9 cellular contexts compared by ENCODE assay signal in genomic region chr1:111192643-111193519, GRCh38. TPM values are rescaled to one million over a fixed set of nuclear protein-coding genes. Genes with fewer than 3 reads are reported as not detected.
DNase-seq lines count a peak whose midpoint lies in the region; ATAC-seq, FAIRE-seq and TF ChIP-seq lines count a peak whose summit lies in the region.
"Had no signal": no experiment of that assay in that cellular context is flagged by ENCODE, and none has a peak within 500 bp of the region (broad histone marks: within the 10 kb centered on the region; RNA-seq: fewer than 3 reads in every experiment).

No MANE protein-coding gene starts in this region.

- RAD21 ChIA-PET in GM12878 (lab: Charles Lee; ENCODE audit: unreplicated experiment): interaction anchor here (0.7 to 15.0 kb wide), 12 partner anchors 9 to 65 kb away, joined by 3 to 542 read pairs (median 4); partner anchors contain the start of genes CEPT1 and DRAM2

- H4K20me1 ChIP-seq in GM12878 (ENCODE audit: control insufficient read depth, insufficient read depth): no peaks in the 10 kb centered on the region

- DNase-seq in CD4-positive, alpha-beta memory T cell: peak in 1 of 5 donors; percentile 64
- DNase-seq in GM12878 (ENCODE audit: low read depth, low spot score) (no peak), midbrain (lab: John Stamatoyannopoulos, UW) (peak; percentile 23), A673 (ENCODE audit: low spot score) (no peak), frontal cortex (ENCODE audit: low spot score in 2 of 2) (no peak), dorsolateral prefrontal cortex (no peak), DMS 273 (lab: John Stamatoyannopoulos, UW; ENCODE audit: unreplicated experiment) (no peak)
- DNase-seq: effector CD4-positive, alpha-beta T cell had no signal

- H3K9me3 ChIP-seq in CD4-positive, alpha-beta memory T cell (ENCODE audit: control insufficient read depth in 1 of 2, low read length in 2 of 2): no peaks in the 10 kb centered on the region
- no peaks in the 10 kb centered on the region for H3K9me3 ChIP-seq in GM12878 (replicated peaks; ENCODE audit: control insufficient read depth, insufficient read depth, low read length)
- no peaks in the 10 kb centered on the region for H3K9me3 ChIP-seq in A673 (ENCODE audit: low read depth, low read length, poor library complexity, severe bottlenecking)

- TF ChIP-seq POLR2A in GM12878 (IDR thresholded peaks at IDR 0.05; ENCODE audit: low read depth, low read length): no peak

- intact Hi-C loops in CD4-positive, alpha-beta memory T cell (cut with micrococcal nuclease): no loop called here
- intact Hi-C loops in GM12878 (cut with micrococcal nuclease; ENCODE audit: unreplicated experiment) (loop anchor here (5.0 kb wide), 1 partner anchor 46 kb away; no protein-coding TSS in a partner anchor), A673 (cut with micrococcal nuclease; ENCODE audit: unreplicated experiment) (no loop called here), dorsolateral prefrontal cortex (cut with DNase I) (no loop called here)

- H3K4me1 ChIP-seq in CD4-positive, alpha-beta memory T cell (ENCODE audit: insufficient read depth, low read length): peaks cover 100% of the 10 kb centered on the region
- H3K4me1 ChIP-seq in GM12878 (ENCODE audit: control insufficient read depth, insufficient read depth, low read length): peaks cover 35% of the 10 kb centered on the region
- no peaks in the 10 kb centered on the region for H3K4me1 ChIP-seq in A673 (ENCODE audit: insufficient read depth, low read length, poor library complexity, severe bottlenecking)

- POLR2A ChIA-PET in CD4-positive, alpha-beta memory T cell (lab: Charles Lee; ENCODE audit: partially characterized antibody): interaction anchor here (0.6 to 18.1 kb wide), 9 partner anchors 7 to 284 kb away, joined by 3 to 1434 read pairs (median 4); partner anchors contain the start of genes CHI3L2 and DENND2D
- POLR2A ChIA-PET in GM12878 (lab: Charles Lee) (interaction anchor here (1.0 to 12.8 kb wide), 11 partner anchors 9 to 66 kb away, joined by 3 to 371 read pairs (median 4); no protein-coding TSS in a partner anchor), A673 (lab: Charles Lee; ENCODE audit: low non-redundant PET) (no interaction called here)

- peak overlapping the region; percentile 95 to 98 (median 97) for H3K27ac Mint-ChIP-seq in CD4-positive, alpha-beta memory T cell

- no peak overlapping the region for H3K4me3 ChIP-seq in CD4-positive, alpha-beta memory T cell (ENCODE audit: low read length in 2 of 2)
- H3K4me3 ChIP-seq in GM12878: peak overlapping the region; percentile 50
- H3K4me3 ChIP-seq in A673 (ENCODE audit: low read depth, low read length, poor library complexity, severe bottlenecking): no peak overlapping the region
- H3K4me3 ChIP-seq in dorsolateral prefrontal cortex: peak overlapping the region in 1 of 59 donors; percentile 13

- BruUV-seq in GM12878 (replicated peaks; lab: Mats Ljungman, UMichigan) (TSS peak; percentile 59), A673 (replicated peaks; lab: Mats Ljungman, UMichigan) (no TSS peak)

- SMC1A ChIA-PET in GM12878 (lab: Charles Lee; ENCODE audit: uncharacterized antibody, unreplicated experiment): interaction anchor here (0.9 to 8.3 kb wide), 19 partner anchors 8 to 162 kb away, joined by 3 to 105 read pairs (median 8); partner anchors contain the start of genes CEPT1 and DRAM2

- H3K9me3 Mint-ChIP-seq in CD4-positive, alpha-beta memory T cell: no peaks in the 10 kb centered on the region

- 8% methylated on average over 10 of the region's 10 CpGs for WGBS in GM12878 (ENCODE audit: insufficient coverage, insufficient replicate concordance, low lambda C conversion rate, missing lambda C conversion rate)

- peak overlapping the region; percentile 32 to 100 (median 99) for H3K4me3 Mint-ChIP-seq in CD4-positive, alpha-beta memory T cell

- H3K27me3 ChIP-seq in CD4-positive, alpha-beta memory T cell (ENCODE audit: insufficient read depth, low read length): no peaks in the 10 kb centered on the region
- no peaks in the 10 kb centered on the region for H3K27me3 ChIP-seq in GM12878 (replicated peaks in 1 of 2; ENCODE audit: control insufficient read depth in 2 of 2, insufficient read depth in 2 of 2, low read length in 1 of 2)
- H3K27me3 ChIP-seq in A673 (replicated peaks; ENCODE audit: insufficient read depth, low read depth, low read length, poor library complexity): no peaks in the 10 kb centered on the region
- H3K27me3 ChIP-seq in dorsolateral prefrontal cortex: no peaks in the 10 kb centered on the region

- no peak for TF ChIP-seq RAD21 in GM12878 (IDR thresholded peaks at IDR 0.05; ENCODE audit: insufficient read depth, low read depth, low read length)

- no peak for TF ChIP-seq CTCF in GM12878 (IDR thresholded peaks at IDR 0.05 in 2 of 3, conservative IDR thresholded peaks at IDR 0.05 in 1 of 3; ENCODE audit: control insufficient read depth in 2 of 3, extremely low read depth in 1 of 3, insufficient read depth in 1 of 3, low read depth in 3 of 3, low read length in 3 of 3)
- TF ChIP-seq CTCF in A673 (conservative IDR thresholded peaks at IDR 0.05; ENCODE audit: low read depth, low read length): no peak
- no peak for TF ChIP-seq CTCF in dorsolateral prefrontal cortex (IDR thresholded peaks at IDR 0.05 in 54 of 56, conservative IDR thresholded peaks at IDR 0.05 in 2 of 56; ENCODE audit: low read depth in 1 of 56, partially characterized antibody in 56 of 56)

- peaks cover 98% of the 10 kb centered on the region for H3K36me3 ChIP-seq in CD4-positive, alpha-beta memory T cell (ENCODE audit: insufficient read depth, low read length)
- H3K36me3 ChIP-seq in GM12878 (ENCODE audit: control insufficient read depth in 2 of 2, insufficient read depth in 2 of 2, low read length in 1 of 2): peaks cover 25 to 52% of the 10 kb centered on the region in 2 experiments
- H3K36me3 ChIP-seq in A673 (ENCODE audit: insufficient read depth, low read length, poor library complexity, severe bottlenecking): no peaks in the 10 kb centered on the region

- FAIRE-seq in GM12878 (lab: Jason Lieb, UNC): no peak
- FAIRE-seq in frontal cortex (lab: Jason Lieb, UNC): no peak

- TF ChIP-seq EP300 in GM12878 (IDR thresholded peaks at IDR 0.05; ENCODE audit: borderline replicate concordance in 1 of 2, control insufficient read depth in 1 of 2, low read depth in 2 of 2, low read length in 2 of 2): peak in 1 of 2 experiments; percentile 26; a peak in 1 of 4 replicates

- peaks cover 84 to 100% (median 95%) of the 10 kb centered on the region in 4 donors for H3K4me1 Mint-ChIP-seq in CD4-positive, alpha-beta memory T cell

- peak overlapping the region; percentile 46 for H3K9ac ChIP-seq in GM12878 (ENCODE audit: control insufficient read depth, insufficient read depth, low read length)

- no peak overlapping the region for H2AFZ ChIP-seq in GM12878 (ENCODE audit: control insufficient read depth, low read depth, low read length)

- in situ Hi-C loops in GM12878 (cut with MboI): no loop called here

- H3K79me2 ChIP-seq in GM12878 (ENCODE audit: control insufficient read depth, insufficient read depth, low read length): peaks cover 61% of the 10 kb centered on the region

- peak; percentile 48 for ATAC-seq in HG03432 (IDR thresholded peaks at IDR 0.05; ENCODE audit: unreplicated experiment)
- peak; percentile 44 for ATAC-seq in GM12878

- peaks cover 98% of the 10 kb centered on the region in 2 donors for H3K36me3 Mint-ChIP-seq in CD4-positive, alpha-beta memory T cell

- H3K4me2 ChIP-seq in GM12878 (ENCODE audit: control insufficient read depth, insufficient read depth): peak overlapping the region; percentile 61

- peak overlapping the region; percentile 84 for H3K27ac ChIP-seq in CD4-positive, alpha-beta memory T cell (ENCODE audit: low read depth, low read length)
- H3K27ac ChIP-seq in GM12878 (ENCODE audit: control insufficient read depth, insufficient read depth): peak overlapping the region; percentile 92
- H3K27ac ChIP-seq in A673 (ENCODE audit: low read depth, low read length, poor library complexity, severe bottlenecking): no peak overlapping the region
- peak overlapping the region in 7 of 59 donors; percentile 18 to 66 (median 37) for H3K27ac ChIP-seq in dorsolateral prefrontal cortex

- CTCF ChIA-PET in CD4-positive, alpha-beta memory T cell (lab: Charles Lee; ENCODE audit: partially characterized antibody): interaction anchor here (0.7 to 19.0 kb wide), 7 partner anchors 9 to 209 kb away, joined by 3 to 623 read pairs (median 3); partner anchors contain the start of gene CHI3L2
- CTCF ChIA-PET in GM12878 (lab: Yijun Ruan, JAX) (interaction anchor here (0.8 to 14.9 kb wide), 9 partner anchors 8 to 207 kb away, joined by 3 to 239 read pairs (median 5); no protein-coding TSS in a partner anchor), A673 (lab: Charles Lee) (no interaction called here)

- H3K27me3 Mint-ChIP-seq in CD4-positive, alpha-beta memory T cell: no peaks in the 10 kb centered on the region

RNA-seq across cellular contexts. Expression of gene DENND2D, which starts 7.6 kb away (rescaled TPM):
- total RNA-seq in CD4-positive, alpha-beta memory T cell: 100 to 1,000 TPM; 284 TPM
- polyA plus RNA-seq in CD4-positive, alpha-beta memory T cell: 100 to 1,000 TPM; 125 to 221 TPM
- 483 and 497 TPM in 2 replicates for total RNA-seq in GM12878 (2013; cell fraction: nucleolus; rRNA removed)
- 164 and 170 TPM in 2 replicates for total RNA-seq in GM12878 (2014; rRNA removed)
- 187 and 196 TPM in 2 replicates for total RNA-seq in GM12878 (2014; rRNA removed; fragmentation: Illumina TruSeq; extraction: Trizol)
- total RNA-seq in GM12878 (2021): 164 and 166 TPM in 2 replicates
- polyA plus RNA-seq in GM12878 (2011; ENCODE audit: low read depth): 73.7 TPM
- polyA plus RNA-seq in GM12878 (2011; rRNA removed): 299 and 375 TPM in 2 replicates
- polyA plus RNA-seq in GM12878 (2011; cell fraction: cytosol; rRNA removed): 278 and 313 TPM in 2 replicates
- 458 and 613 TPM in 2 replicates for polyA plus RNA-seq in GM12878 (2011; cell fraction: nucleus; rRNA removed)
- polyA plus RNA-seq in GM12878 (2012): 75.3 and 147 TPM in 2 replicates
- 193 and 221 TPM in 2 replicates for polyA plus RNA-seq in GM12878 (2014; fragmentation: Illumina TruSeq; extraction: Trizol)
- 100 to 1,000 TPM; 149 to 200 TPM for polyA plus RNA-seq in GM12878 (2014; fragmentation: Nextera tagmentation; extraction: Ambion mirVana)
- 149 and 157 TPM in 2 replicates for polyA plus RNA-seq in GM12878 (2014; rRNA removed)
- polyA plus RNA-seq in GM12878 (2016; fragmentation: Nextera tagmentation; extraction: Ambion mirVana): 100 to 1,000 TPM; 162 to 179 TPM
- 404 and 526 TPM in 2 replicates for polyA minus RNA-seq in GM12878 (2011; rRNA and poly(A)+ RNA removed)
- 128 and 168 TPM in 2 replicates for polyA minus RNA-seq in GM12878 (2011; cell fraction: cytosol; rRNA and poly(A)+ RNA removed)
- polyA minus RNA-seq in GM12878 (2011; cell fraction: nucleus; rRNA and poly(A)+ RNA removed): 708 and 882 TPM in 2 replicates
- not detected in 2 replicates for total RNA-seq in A673 (2021)
- total RNA-seq in frontal cortex: 1.2 TPM
- total RNA-seq in dorsolateral prefrontal cortex: 10 to 100 TPM in 2 of 120 experiments, 1 to 10 TPM in 117, under 1 TPM in 1; 0.76 to 13.9 (median 3.6) TPM

RNA-seq across cellular contexts. Expression of gene CHI3L2, which starts 34.6 kb away (rescaled TPM):
- 1 to 10 TPM; 1.7 to 1.9 TPM for total RNA-seq in CD4-positive, alpha-beta memory T cell
- polyA plus RNA-seq in CD4-positive, alpha-beta memory T cell: 10 to 100 TPM; 15.6 to 18.2 TPM
- total RNA-seq in GM12878 (2013; cell fraction: nucleolus; rRNA removed): 87.3 and 102 TPM in 2 replicates
- 92.1 and 115 TPM in 2 replicates for total RNA-seq in GM12878 (2014; rRNA removed)
- total RNA-seq in GM12878 (2014; rRNA removed; fragmentation: Illumina TruSeq; extraction: Trizol): 88.8 and 105 TPM in 2 replicates
- 72.1 and 95.0 TPM in 2 replicates for total RNA-seq in GM12878 (2021)
- polyA plus RNA-seq in GM12878 (2011; ENCODE audit: low read depth): 120 TPM
- polyA plus RNA-seq in GM12878 (2011; rRNA removed): 508 and 715 TPM in 2 replicates
- polyA plus RNA-seq in GM12878 (2011; cell fraction: cytosol; rRNA removed): 197 and 261 TPM in 2 replicates
- polyA plus RNA-seq in GM12878 (2011; cell fraction: nucleus; rRNA removed): 117 and 171 TPM in 2 replicates
- 69.1 and 111 TPM in 2 replicates for polyA plus RNA-seq in GM12878 (2012)
- 124 and 170 TPM in 2 replicates for polyA plus RNA-seq in GM12878 (2014; fragmentation: Illumina TruSeq; extraction: Trizol)
- polyA plus RNA-seq in GM12878 (2014; fragmentation: Nextera tagmentation; extraction: Ambion mirVana): 100 to 1,000 TPM; 151 to 216 TPM
- polyA plus RNA-seq in GM12878 (2014; rRNA removed): 73.5 and 105 TPM in 2 replicates
- 10 to 100 TPM; 37.1 to 39.3 TPM for polyA plus RNA-seq in GM12878 (2016; fragmentation: Nextera tagmentation; extraction: Ambion mirVana)
- 176 and 187 TPM in 2 replicates for polyA minus RNA-seq in GM12878 (2011; rRNA and poly(A)+ RNA removed)
- polyA minus RNA-seq in GM12878 (2011; cell fraction: cytosol; rRNA and poly(A)+ RNA removed): 36.6 and 47.4 TPM in 2 replicates
- polyA minus RNA-seq in GM12878 (2011; cell fraction: nucleus; rRNA and poly(A)+ RNA removed): 123 and 150 TPM in 2 replicates
- not detected in 2 replicates for total RNA-seq in A673 (2021)
- 0.41 TPM for total RNA-seq in frontal cortex
- 100 to 1,000 TPM in 2 of 120 experiments, 10 to 100 TPM in 44, 1 to 10 TPM in 66, under 1 TPM in 6, not detected in 2; 0.59 to 922 (median 7.4) TPM for total RNA-seq in dorsolateral prefrontal cortex

RNA-seq across cellular contexts. Expression of gene CEPT1, which starts 52.9 kb away (rescaled TPM):
- total RNA-seq in CD4-positive, alpha-beta memory T cell: 10 to 100 TPM; 49.1 to 49.6 TPM
- 10 to 100 TPM; 18.4 to 33.3 TPM for polyA plus RNA-seq in CD4-positive, alpha-beta memory T cell
- 342 and 348 TPM in 2 replicates for total RNA-seq in GM12878 (2013; cell fraction: nucleolus; rRNA removed)
- total RNA-seq in GM12878 (2014; rRNA removed): 56.0 and 70.0 TPM in 2 replicates
- total RNA-seq in GM12878 (2014; rRNA removed; fragmentation: Illumina TruSeq; extraction: Trizol): 67.5 and 68.8 TPM in 2 replicates
- total RNA-seq in GM12878 (2021): 51.8 and 53.6 TPM in 2 replicates
- 23.6 TPM for polyA plus RNA-seq in GM12878 (2011; ENCODE audit: low read depth)
- 77.9 and 125 TPM in 2 replicates for polyA plus RNA-seq in GM12878 (2011; rRNA removed)
- polyA plus RNA-seq in GM12878 (2011; cell fraction: cytosol; rRNA removed): 25.7 and 33.4 TPM in 2 replicates
- 40.1 and 49.8 TPM in 2 replicates for polyA plus RNA-seq in GM12878 (2011; cell fraction: nucleus; rRNA removed)
- polyA plus RNA-seq in GM12878 (2012): 31.1 and 54.5 TPM in 2 replicates
- 60.1 and 83.5 TPM in 2 replicates for polyA plus RNA-seq in GM12878 (2014; fragmentation: Illumina TruSeq; extraction: Trizol)
- polyA plus RNA-seq in GM12878 (2014; fragmentation: Nextera tagmentation; extraction: Ambion mirVana): 10 to 100 TPM; 29.4 to 55.5 TPM
- polyA plus RNA-seq in GM12878 (2014; rRNA removed): 42.4 and 52.7 TPM in 2 replicates
- polyA plus RNA-seq in GM12878 (2016; fragmentation: Nextera tagmentation; extraction: Ambion mirVana): 10 to 100 TPM; 53.1 to 54.1 TPM
- polyA minus RNA-seq in GM12878 (2011; rRNA and poly(A)+ RNA removed): 71.9 and 97.9 TPM in 2 replicates
- 19.6 and 21.8 TPM in 2 replicates for polyA minus RNA-seq in GM12878 (2011; cell fraction: cytosol; rRNA and poly(A)+ RNA removed)
- polyA minus RNA-seq in GM12878 (2011; cell fraction: nucleus; rRNA and poly(A)+ RNA removed): 43.4 and 48.7 TPM in 2 replicates
- 28.7 and 30.9 TPM in 2 replicates for total RNA-seq in A673 (2021)
- total RNA-seq in frontal cortex: 47.7 TPM
- 10 to 100 TPM; 26.7 to 49.7 (median 38.2) TPM for total RNA-seq in dorsolateral prefrontal cortex

RNA-seq across cellular contexts. Expression of gene DRAM2, which starts 53.0 kb away (rescaled TPM):
- total RNA-seq in CD4-positive, alpha-beta memory T cell: 10 to 100 TPM; 37.5 to 38.8 TPM
- 100 to 1,000 TPM in 1 of 2 donors, 10 to 100 TPM in 1; 77.1 to 101 TPM for polyA plus RNA-seq in CD4-positive, alpha-beta memory T cell
- 151 and 152 TPM in 2 replicates for total RNA-seq in GM12878 (2013; cell fraction: nucleolus; rRNA removed)
- 76.0 and 80.9 TPM in 2 replicates for total RNA-seq in GM12878 (2014; rRNA removed)
- 56.6 and 60.3 TPM in 2 replicates for total RNA-seq in GM12878 (2014; rRNA removed; fragmentation: Illumina TruSeq; extraction: Trizol)
- total RNA-seq in GM12878 (2021): 39.1 and 45.3 TPM in 2 replicates
- polyA plus RNA-seq in GM12878 (2011; ENCODE audit: low read depth): 76.4 TPM
- polyA plus RNA-seq in GM12878 (2011; rRNA removed): 229 and 281 TPM in 2 replicates
- 79.5 and 115 TPM in 2 replicates for polyA plus RNA-seq in GM12878 (2011; cell fraction: cytosol; rRNA removed)
- polyA plus RNA-seq in GM12878 (2011; cell fraction: nucleus; rRNA removed): 93.3 and 138 TPM in 2 replicates
- polyA plus RNA-seq in GM12878 (2012): 82.7 and 135 TPM in 2 replicates
- 82.8 and 106 TPM in 2 replicates for polyA plus RNA-seq in GM12878 (2014; fragmentation: Illumina TruSeq; extraction: Trizol)
- 100 to 1,000 TPM in 1 of 2 experiments, 10 to 100 TPM in 1; 88.3 to 146 TPM for polyA plus RNA-seq in GM12878 (2014; fragmentation: Nextera tagmentation; extraction: Ambion mirVana)
- polyA plus RNA-seq in GM12878 (2014; rRNA removed): 64.1 and 88.0 TPM in 2 replicates
- 10 to 100 TPM; 57.7 to 58.4 TPM for polyA plus RNA-seq in GM12878 (2016; fragmentation: Nextera tagmentation; extraction: Ambion mirVana)
- 81.4 and 133 TPM in 2 replicates for polyA minus RNA-seq in GM12878 (2011; rRNA and poly(A)+ RNA removed)
- polyA minus RNA-seq in GM12878 (2011; cell fraction: cytosol; rRNA and poly(A)+ RNA removed): 14.7 and 17.9 TPM in 2 replicates
- 27.7 and 29.8 TPM in 2 replicates for polyA minus RNA-seq in GM12878 (2011; cell fraction: nucleus; rRNA and poly(A)+ RNA removed)
- 17.0 and 23.7 TPM in 2 replicates for total RNA-seq in A673 (2021)
- total RNA-seq in frontal cortex: 42.0 TPM
- 10 to 100 TPM; 11.0 to 38.4 (median 22.1) TPM for total RNA-seq in dorsolateral prefrontal cortex

Comparison
In these comparisons a context has a peak if more than half of its experiments do, and no peak if none do; other contexts are left out.
1. RNA of gene DENND2D, which starts 7.6 kb away (total RNA-seq): 284 TPM in CD4-positive, alpha-beta memory T cell and 164 to 497 TPM in GM12878; 0.76 to 13.9 TPM in dorsolateral prefrontal cortex, 1.2 TPM in frontal cortex (single experiment) and not detected in A673; every median in the first group is over 10 times any median in the second.